In genomic region chr12:77402726-77403125, GRCh38 we compare ENCODE assay signal across 15 cellular contexts.
DNase-seq lines count a peak whose midpoint lies in the region; ATAC-seq, FAIRE-seq and TF ChIP-seq lines count a peak whose summit lies in the region.
"Had no signal": no experiment of that assay in that cellular context is flagged by ENCODE, and none has a peak within 500 bp of the region (broad histone marks: within the 10 kb centered on the region; RNA-seq: fewer than 3 reads in every experiment).

No MANE protein-coding gene starts in this region.

- H3K36me3 Mint-ChIP-seq in astrocyte (ENCODE audit: low read depth, unreplicated experiment): no peaks in the 10 kb centered on the region

- ATAC-seq in left lung: peak; percentile 36
- no peak for ATAC-seq in GM18502 (IDR thresholded peaks at IDR 0.05; ENCODE audit: poor library complexity, unreplicated experiment)
- no peak for ATAC-seq in GM21423 (IDR thresholded peaks at IDR 0.05; ENCODE audit: unreplicated experiment)

- H3K27ac ChIP-seq in astrocyte (ENCODE audit: low read depth, low read length) (no peak overlapping the region), left lung (no peak overlapping the region)
- H3K27ac ChIP-seq: prostate gland had no signal

- H3K27me3 Mint-ChIP-seq in astrocyte (ENCODE audit: low read depth, unreplicated experiment): no peaks in the 10 kb centered on the region
- H3K27me3 Mint-ChIP-seq: stimulated activated naive CD8-positive, alpha-beta T cell treated with anti-CD3 and anti-CD28 coated beads, Interleukin-15, Interleukin-2, amounts not matched to agents 100 ng/mL and 50 ng/mL, for 24 hours had no signal

- no peak overlapping the region for H3K4me3 Mint-ChIP-seq in astrocyte (ENCODE audit: unreplicated experiment)
- H3K4me3 Mint-ChIP-seq: stimulated activated naive CD8-positive, alpha-beta T cell treated with anti-CD3 and anti-CD28 coated beads, Interleukin-15, Interleukin-2, amounts not matched to agents 100 ng/mL and 50 ng/mL, for 24 hours had no signal

- H3K4me3 ChIP-seq in astrocyte (ENCODE audit: insufficient read depth, low read depth, low read length) (no peak overlapping the region), left lung (no peak overlapping the region)
- H3K4me3 ChIP-seq: HAP-1, prostate gland had no signal

- DNase-seq in COR-L47 (lab: John Stamatoyannopoulos, UW) (peak; percentile 79), NCI-H1105 (lab: John Stamatoyannopoulos, UW) (peak; percentile 49), astrocyte (ENCODE audit: low read depth) (peak; percentile 87), left lung (no peak), NCI-H2196 treated with DMSO at 0.1 percent for 48 hours (lab: John Stamatoyannopoulos, UW; ENCODE audit: unreplicated experiment) (no peak), NCI-H1436 treated with DMSO at 0.1 percent for 48 hours (lab: John Stamatoyannopoulos, UW) (no peak)
- DNase-seq: amygdala; Caco-2; stimulated activated CD4-positive, alpha-beta T cell treated with anti-CD3 and anti-CD28 coated beads, Interleukin-4, amount 100 ng/mL, for 4 hours had no signal

- FAIRE-seq in astrocyte (lab: Jason Lieb, UNC): no peak
- FAIRE-seq: endometrium had no signal

- no peaks in the 10 kb centered on the region for H3K27me3 ChIP-seq in astrocyte (ENCODE audit: insufficient read depth, low read length)
- H3K27me3 ChIP-seq in left lung: no peaks in the 10 kb centered on the region

- no peak overlapping the region for H2AFZ ChIP-seq in astrocyte (ENCODE audit: low read depth, low read length)

- H3K36me3 ChIP-seq in astrocyte (ENCODE audit: insufficient read depth, low read length) (no peaks in the 10 kb centered on the region), left lung (no peaks in the 10 kb centered on the region)
- H3K36me3 ChIP-seq: HAP-1, prostate gland had no signal

- no peaks in the 10 kb centered on the region for H3K9me3 Mint-ChIP-seq in astrocyte (ENCODE audit: unreplicated experiment)
- H3K9me3 Mint-ChIP-seq: stimulated activated naive CD8-positive, alpha-beta T cell treated with anti-CD3 and anti-CD28 coated beads, Interleukin-15, Interleukin-2, amounts not matched to agents 100 ng/mL and 50 ng/mL, for 24 hours had no signal

- TF ChIP-seq CTCF in astrocyte (IDR thresholded peaks at IDR 0.05; ENCODE audit: insufficient read depth, low read depth, low read length): no peak
- no peak for TF ChIP-seq CTCF in left lung (IDR thresholded peaks at IDR 0.05)

- H3K4me2 ChIP-seq in astrocyte (ENCODE audit: low read length): peak overlapping the region; percentile 1

- peaks cover 26% of the 10 kb centered on the region for H3K4me1 Mint-ChIP-seq in astrocyte (ENCODE audit: low read depth, unreplicated experiment)

- no peaks in the 10 kb centered on the region for H3K9me3 ChIP-seq in astrocyte (ENCODE audit: insufficient read depth, low read depth, low read length)
- H3K9me3 ChIP-seq in left lung: no peaks in the 10 kb centered on the region
- H3K9me3 ChIP-seq: Caco-2, HAP-1, prostate gland had no signal

- no peaks in the 10 kb centered on the region for H4K20me1 ChIP-seq in astrocyte (ENCODE audit: insufficient read depth, low read length)

- intact Hi-C loops in left lung (cut with DNase I): no loop called here

- no peak overlapping the region for H3K9ac ChIP-seq in astrocyte (ENCODE audit: low read length)

- H3K79me2 ChIP-seq in astrocyte (ENCODE audit: insufficient read depth, low read length): no peaks in the 10 kb centered on the region

- H3K4me1 ChIP-seq in astrocyte (ENCODE audit: insufficient read depth, low read length) (no peaks in the 10 kb centered on the region), left lung (no peaks in the 10 kb centered on the region)
- H3K4me1 ChIP-seq: Caco-2, prostate gland had no signal

- no peak overlapping the region for H3K27ac Mint-ChIP-seq in astrocyte (ENCODE audit: unreplicated experiment)
- H3K27ac Mint-ChIP-seq: stimulated activated naive CD8-positive, alpha-beta T cell treated with anti-CD3 and anti-CD28 coated beads, Interleukin-15, Interleukin-2, amounts not matched to agents 100 ng/mL and 50 ng/mL, for 24 hours had no signal

Comparison
In these comparisons a context has a peak if more than half of its experiments do, and no peak if none do; other contexts are left out.
1. DNase-seq: peak in COR-L47 (single experiment), NCI-H1105 (single experiment) and astrocyte (single experiment); none in left lung (0 of 2), NCI-H2196 treated with DMSO at 0.1 percent for 48 hours (single experiment) and NCI-H1436 treated with DMSO at 0.1 percent for 48 hours (single experiment).